ENCODE assay signal across 14 cellular contexts in genomic region chr11:59767212-59767611, GRCh38. TPM values are rescaled to one million over a fixed set of nuclear protein-coding genes. Genes with fewer than 3 reads are reported as not detected.
DNase-seq lines count a peak whose midpoint lies in the region; ATAC-seq, FAIRE-seq and TF ChIP-seq lines count a peak whose summit lies in the region.
"Had no signal": no experiment of that assay in that cellular context is flagged by ENCODE, and none has a peak within 500 bp of the region (broad histone marks: within the 10 kb centered on the region; RNA-seq: fewer than 3 reads in every experiment).

No MANE protein-coding gene starts in this region.

- H3K27me3 Mint-ChIP-seq in CD4-positive, CD25-positive, alpha-beta regulatory T cell = no peaks in the 10 kb centered on the region
- H3K27me3 Mint-ChIP-seq in naive B cell = no peaks in the 10 kb centered on the region

- peaks cover 12% of the 10 kb centered on the region for H3K4me1 ChIP-seq in CD4-positive, CD25-positive, alpha-beta regulatory T cell (ENCODE audit: control insufficient read depth, insufficient read depth, low read length, poor library complexity, severe bottlenecking)

- H3K4me3 Mint-ChIP-seq in CD4-positive, CD25-positive, alpha-beta regulatory T cell = peak overlapping the region in 2 of 4 donors; percentile 5 to 8
- peak overlapping the region in 2 of 8 donors; percentile 27 to 41 for H3K4me3 Mint-ChIP-seq in naive B cell

- H3K36me3 ChIP-seq in CD4-positive, CD25-positive, alpha-beta regulatory T cell (ENCODE audit: control insufficient read depth, insufficient read depth, low read length) = no peaks in the 10 kb centered on the region
- H3K36me3 ChIP-seq: thyroid gland had no signal

- no peak for FAIRE-seq in urothelium cell line (lab: Jason Lieb, UNC)
- FAIRE-seq: GM12878 had no signal

- H3K36me3 Mint-ChIP-seq in CD4-positive, CD25-positive, alpha-beta regulatory T cell = no peaks in the 10 kb centered on the region
- peaks cover 3 to 13% of the 10 kb centered on the region in 2 donors for H3K36me3 Mint-ChIP-seq in naive B cell

- DNase-seq in CD4-positive, CD25-positive, alpha-beta regulatory T cell = peak in 2 of 3 donors; percentile 9 to 26
- peak; percentile 78 for DNase-seq in KBM-7
- DNase-seq in amniotic epithelial cell (ENCODE audit: low read depth) = peak; percentile 79
- no peak for DNase-seq in naive B cell
- DNase-seq in RWPE1 (ENCODE audit: low spot score) = no peak
- DNase-seq in NCI-H1092 (lab: John Stamatoyannopoulos, UW) = no peak
- DNase-seq in NCI-H1105 (lab: John Stamatoyannopoulos, UW) = no peak
- no peak for DNase-seq in urothelium cell line (ENCODE audit: low spot score)
- DNase-seq: NCI-H446 treated with DMSO at 0.1 percent for 48 hours, thyroid gland had no signal

- peak in 1 of 2 donors; percentile 25 for ATAC-seq in CD4-positive, CD25-positive, alpha-beta regulatory T cell (ENCODE audit: low read depth in 2 of 2)
- no peak for ATAC-seq in naive B cell (ENCODE audit: low read depth in 2 of 2)
- ATAC-seq: GM12878, left lobe of liver had no signal

- no peak overlapping the region for H3K4me3 ChIP-seq in CD4-positive, CD25-positive, alpha-beta regulatory T cell (ENCODE audit: low read depth, low read length)
- H3K4me3 ChIP-seq: GM12878, thyroid gland had no signal

- peak overlapping the region in 2 of 3 donors; percentile 1 to 8 for H3K27ac Mint-ChIP-seq in CD4-positive, CD25-positive, alpha-beta regulatory T cell
- peak overlapping the region; percentile 17 to 83 (median 64) for H3K27ac Mint-ChIP-seq in naive B cell

- H3K9me3 ChIP-seq in CD4-positive, CD25-positive, alpha-beta regulatory T cell (ENCODE audit: control insufficient read depth in 2 of 2, low read length in 2 of 2) = no peaks in the 10 kb centered on the region
- H3K9me3 ChIP-seq: thyroid gland had no signal

- H3K4me1 Mint-ChIP-seq in CD4-positive, CD25-positive, alpha-beta regulatory T cell = peaks cover 0 to 8% (median 3%) of the 10 kb centered on the region in 4 donors
- H3K4me1 Mint-ChIP-seq in naive B cell = peaks cover 22 to 29% (median 27%) of the 10 kb centered on the region in 3 donors

- in situ Hi-C loops in KBM-7 (cut with MboI; ENCODE audit: low pct_unique_long_range_greater_than_20kb, low sequenced_read_pairs) = no loop called here

- TF ChIP-seq CTCF in RWPE1 (conservative IDR thresholded peaks at IDR 0.05; ENCODE audit: low read depth) = no peak

- no peaks in the 10 kb centered on the region for H3K27me3 ChIP-seq in CD4-positive, CD25-positive, alpha-beta regulatory T cell (ENCODE audit: control insufficient read depth, insufficient read depth, low read length)
- H3K27me3 ChIP-seq: thyroid gland had no signal

- POLR2A ChIA-PET in RWPE1 (lab: Yijun Ruan, JAX; ENCODE audit: low non-redundant PET) = no interaction called here

- CTCF ChIA-PET in RWPE1 (lab: Yijun Ruan, JAX) = no interaction called here

- H3K9me3 Mint-ChIP-seq in CD4-positive, CD25-positive, alpha-beta regulatory T cell = no peaks in the 10 kb centered on the region
- peaks cover 0 to 5% (median 0%) of the 10 kb centered on the region in 7 donors for H3K9me3 Mint-ChIP-seq in naive B cell

- H3K27ac ChIP-seq in CD4-positive, CD25-positive, alpha-beta regulatory T cell (ENCODE audit: insufficient read depth, low read length, poor library complexity, severe bottlenecking) = no peak overlapping the region
- no peak overlapping the region for H3K27ac ChIP-seq in RWPE1
- H3K27ac ChIP-seq: thyroid gland had no signal

RNA-seq across cellular contexts. Expression of gene STX3, which starts 12.0 kb away (rescaled TPM):
- total RNA-seq in CD4-positive, CD25-positive, alpha-beta regulatory T cell = 3.1 TPM
- 1 to 10 TPM in 2 of 4 donors, under 1 TPM in 2; 0.44 to 2.8 (median 1.3) TPM for polyA plus RNA-seq in CD4-positive, CD25-positive, alpha-beta regulatory T cell
- 1 to 10 TPM; 3.8 to 7.2 (median 5.7) TPM for polyA plus RNA-seq in naive B cell (ENCODE audit: low read depth in 6 of 6)

RNA-seq across cellular contexts. Expression of gene MRPL16, which starts 43.4 kb away (rescaled TPM):
- 26.9 TPM for total RNA-seq in CD4-positive, CD25-positive, alpha-beta regulatory T cell
- 10 to 100 TPM; 82.5 to 97.1 (median 91.3) TPM for polyA plus RNA-seq in CD4-positive, CD25-positive, alpha-beta regulatory T cell
- 10 to 100 TPM; 61.8 to 95.9 (median 84.3) TPM for polyA plus RNA-seq in naive B cell (ENCODE audit: low read depth in 6 of 6)

RNA-seq across cellular contexts. Expression of gene OR10V1, which starts 53.6 kb away (rescaled TPM):
- total RNA-seq in CD4-positive, CD25-positive, alpha-beta regulatory T cell = not detected
- polyA plus RNA-seq in CD4-positive, CD25-positive, alpha-beta regulatory T cell = not detected
- not detected for polyA plus RNA-seq in naive B cell (ENCODE audit: low read depth in 6 of 6)
- total RNA-seq: cardiac septum, GM12878, left lobe of liver, M059J, thyroid gland had no signal
- polyA plus RNA-seq: GM12878 had no signal

Comparison
In these comparisons a context has a peak if more than half of its experiments do, and no peak if none do; other contexts are left out.
1. DNase-seq: peak in CD4-positive, CD25-positive, alpha-beta regulatory T cell (2 of 3), KBM-7 (single experiment) and amniotic epithelial cell (single experiment); none in naive B cell (single experiment), RWPE1 (single experiment), NCI-H1092 (single experiment), NCI-H1105 (single experiment) and urothelium cell line (single experiment).